ENCODE assay signal across 1 cellular context in the genomic region with DNA sequence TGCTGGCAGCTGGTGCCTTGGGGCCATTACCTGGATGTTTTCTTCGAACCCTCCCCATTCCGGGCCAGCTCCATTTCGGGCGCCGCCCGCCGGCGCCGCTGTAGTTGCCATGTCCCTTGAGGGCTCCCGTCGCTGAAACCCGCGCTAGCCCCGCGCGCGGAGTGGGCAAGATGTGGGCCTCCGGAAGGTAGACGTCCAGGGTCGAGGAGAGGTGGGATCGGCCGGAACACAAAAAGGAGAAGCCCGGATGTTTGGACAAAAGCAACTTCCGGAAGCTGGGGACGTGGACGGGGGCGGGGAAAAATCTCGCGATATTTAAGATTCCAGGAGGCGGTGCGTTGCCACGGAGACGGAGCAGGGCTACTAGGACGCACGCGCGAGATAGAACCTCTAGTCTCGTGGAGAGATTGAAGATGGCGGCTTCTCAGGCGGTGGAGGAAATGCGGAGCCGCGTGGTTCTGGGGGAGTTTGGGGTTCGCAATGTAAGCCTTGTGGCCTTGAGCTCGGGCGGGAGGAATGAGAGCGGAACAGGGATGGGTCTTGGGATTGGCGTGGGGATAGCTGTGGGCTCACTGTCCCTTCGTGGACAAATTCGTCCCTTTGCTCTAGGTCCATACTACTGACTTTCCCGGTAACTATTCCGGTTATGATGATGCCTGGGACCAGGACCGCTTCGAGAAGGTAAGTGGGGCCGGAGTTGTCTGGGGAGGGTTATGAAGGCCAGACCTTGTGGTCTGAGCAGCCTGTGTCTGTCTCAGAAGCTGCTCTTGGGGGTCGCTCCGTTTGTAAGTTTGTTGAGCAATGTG.
TF ChIP-seq lines count a peak whose summit lies in the region.

A gene with protein sequence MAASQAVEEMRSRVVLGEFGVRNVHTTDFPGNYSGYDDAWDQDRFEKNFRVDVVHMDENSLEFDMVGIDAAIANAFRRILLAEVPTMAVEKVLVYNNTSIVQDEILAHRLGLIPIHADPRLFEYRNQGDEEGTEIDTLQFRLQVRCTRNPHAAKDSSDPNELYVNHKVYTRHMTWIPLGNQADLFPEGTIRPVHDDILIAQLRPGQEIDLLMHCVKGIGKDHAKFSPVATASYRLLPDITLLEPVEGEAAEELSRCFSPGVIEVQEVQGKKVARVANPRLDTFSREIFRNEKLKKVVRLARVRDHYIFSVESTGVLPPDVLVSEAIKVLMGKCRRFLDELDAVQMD (plus strand): TSS at position 393 of the 806 bp plus-strand sequence. CDS start 21 bp downstream, at position 414.
A gene (minus strand): TSS at position 230 of the 806 bp plus-strand sequence. CDS start 119 bp downstream, at position 111.

TF ChIP-seq in HepG2, 621 proteins besides CTCF, POLR2A, EP300 and RAD21 (continued from another document and continues in another):
- TF ChIP-seq, protein P1, sequence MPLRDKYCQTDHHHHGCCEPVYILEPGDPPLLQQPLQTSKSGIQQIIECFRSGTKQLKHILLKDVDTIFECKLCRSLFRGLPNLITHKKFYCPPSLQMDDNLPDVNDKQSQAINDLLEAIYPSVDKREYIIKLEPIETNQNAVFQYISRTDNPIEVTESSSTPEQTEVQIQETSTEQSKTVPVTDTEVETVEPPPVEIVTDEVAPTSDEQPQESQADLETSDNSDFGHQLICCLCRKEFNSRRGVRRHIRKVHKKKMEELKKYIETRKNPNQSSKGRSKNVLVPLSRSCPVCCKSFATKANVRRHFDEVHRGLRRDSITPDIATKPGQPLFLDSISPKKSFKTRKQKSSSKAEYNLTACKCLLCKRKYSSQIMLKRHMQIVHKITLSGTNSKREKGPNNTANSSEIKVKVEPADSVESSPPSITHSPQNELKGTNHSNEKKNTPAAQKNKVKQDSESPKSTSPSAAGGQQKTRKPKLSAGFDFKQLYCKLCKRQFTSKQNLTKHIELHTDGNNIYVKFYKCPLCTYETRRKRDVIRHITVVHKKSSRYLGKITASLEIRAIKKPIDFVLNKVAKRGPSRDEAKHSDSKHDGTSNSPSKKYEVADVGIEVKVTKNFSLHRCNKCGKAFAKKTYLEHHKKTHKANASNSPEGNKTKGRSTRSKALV (CRISPR knock-in tag; IDR thresholded peaks at IDR 0.05): no peak
- TF ChIP-seq FOXO1 (CRISPR knock-in tag; IDR thresholded peaks at IDR 0.05): peak; percentile 41
- no peak for TF ChIP-seq RNF2 (conservative IDR thresholded peaks at IDR 0.05; ENCODE audit: low read depth)
- TF ChIP-seq ISL2 (CRISPR knock-in tag; IDR thresholded peaks at IDR 0.05): peak; percentile 56
- TF ChIP-seq, protein P2, sequence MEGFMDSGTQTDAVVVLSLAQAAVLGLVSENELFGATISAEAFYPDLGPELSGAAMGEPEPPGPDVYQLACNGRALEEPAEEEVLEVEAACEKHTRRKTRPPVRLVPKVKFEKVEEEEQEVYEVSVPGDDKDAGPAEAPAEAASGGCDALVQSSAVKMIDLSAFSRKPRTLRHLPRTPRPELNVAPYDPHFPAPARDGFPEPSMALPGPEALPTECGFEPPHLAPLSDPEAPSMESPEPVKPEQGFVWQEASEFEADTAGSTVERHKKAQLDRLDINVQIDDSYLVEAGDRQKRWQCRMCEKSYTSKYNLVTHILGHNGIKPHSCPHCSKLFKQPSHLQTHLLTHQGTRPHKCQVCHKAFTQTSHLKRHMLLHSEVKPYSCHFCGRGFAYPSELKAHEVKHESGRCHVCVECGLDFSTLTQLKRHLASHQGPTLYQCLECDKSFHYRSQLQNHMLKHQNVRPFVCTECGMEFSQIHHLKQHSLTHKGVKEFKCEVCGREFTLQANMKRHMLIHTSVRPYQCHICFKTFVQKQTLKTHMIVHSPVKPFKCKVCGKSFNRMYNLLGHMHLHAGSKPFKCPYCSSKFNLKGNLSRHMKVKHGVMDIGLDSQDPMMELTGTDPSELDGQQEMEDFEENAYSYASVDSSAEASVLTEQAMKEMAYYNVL (CRISPR knock-in tag; IDR thresholded peaks at IDR 0.05; ENCODE audit: borderline replicate concordance): peak; percentile 56; the same call in 1 of the 2 replicates
- TF ChIP-seq ZNF180 (CRISPR knock-in tag; IDR thresholded peaks at IDR 0.05; ENCODE audit: borderline replicate concordance, low read depth): peak; percentile 56; the same call in 1 of the 2 replicates
- TF ChIP-seq HOXA7 (CRISPR knock-in tag; IDR thresholded peaks at IDR 0.05): no peak
- no peak for TF ChIP-seq DNMT1 (CRISPR knock-in tag; IDR thresholded peaks at IDR 0.05)
- TF ChIP-seq ZFP41 (CRISPR knock-in tag; IDR thresholded peaks at IDR 0.05; ENCODE audit: borderline replicate concordance): 0 out of 2 replicates have a peak, but pooled peaks have one; percentile 58
- no peak for TF ChIP-seq NFIB (CRISPR knock-in tag; IDR thresholded peaks at IDR 0.05; ENCODE audit: borderline replicate concordance)
- TF ChIP-seq HOXA5 (CRISPR knock-in tag; IDR thresholded peaks at IDR 0.05): peak; percentile 70
- TF ChIP-seq, protein P3, sequence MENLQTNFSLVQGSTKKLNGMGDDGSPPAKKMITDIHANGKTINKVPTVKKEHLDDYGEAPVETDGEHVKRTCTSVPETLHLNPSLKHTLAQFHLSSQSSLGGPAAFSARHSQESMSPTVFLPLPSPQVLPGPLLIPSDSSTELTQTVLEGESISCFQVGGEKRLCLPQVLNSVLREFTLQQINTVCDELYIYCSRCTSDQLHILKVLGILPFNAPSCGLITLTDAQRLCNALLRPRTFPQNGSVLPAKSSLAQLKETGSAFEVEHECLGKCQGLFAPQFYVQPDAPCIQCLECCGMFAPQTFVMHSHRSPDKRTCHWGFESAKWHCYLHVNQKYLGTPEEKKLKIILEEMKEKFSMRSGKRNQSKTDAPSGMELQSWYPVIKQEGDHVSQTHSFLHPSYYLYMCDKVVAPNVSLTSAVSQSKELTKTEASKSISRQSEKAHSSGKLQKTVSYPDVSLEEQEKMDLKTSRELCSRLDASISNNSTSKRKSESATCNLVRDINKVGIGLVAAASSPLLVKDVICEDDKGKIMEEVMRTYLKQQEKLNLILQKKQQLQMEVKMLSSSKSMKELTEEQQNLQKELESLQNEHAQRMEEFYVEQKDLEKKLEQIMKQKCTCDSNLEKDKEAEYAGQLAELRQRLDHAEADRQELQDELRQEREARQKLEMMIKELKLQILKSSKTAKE (CRISPR knock-in tag; IDR thresholded peaks at IDR 0.05; ENCODE audit: borderline replicate concordance): no peak
- no peak for TF ChIP-seq KDM4B (CRISPR knock-in tag; IDR thresholded peaks at IDR 0.05)
- TF ChIP-seq, protein P4, sequence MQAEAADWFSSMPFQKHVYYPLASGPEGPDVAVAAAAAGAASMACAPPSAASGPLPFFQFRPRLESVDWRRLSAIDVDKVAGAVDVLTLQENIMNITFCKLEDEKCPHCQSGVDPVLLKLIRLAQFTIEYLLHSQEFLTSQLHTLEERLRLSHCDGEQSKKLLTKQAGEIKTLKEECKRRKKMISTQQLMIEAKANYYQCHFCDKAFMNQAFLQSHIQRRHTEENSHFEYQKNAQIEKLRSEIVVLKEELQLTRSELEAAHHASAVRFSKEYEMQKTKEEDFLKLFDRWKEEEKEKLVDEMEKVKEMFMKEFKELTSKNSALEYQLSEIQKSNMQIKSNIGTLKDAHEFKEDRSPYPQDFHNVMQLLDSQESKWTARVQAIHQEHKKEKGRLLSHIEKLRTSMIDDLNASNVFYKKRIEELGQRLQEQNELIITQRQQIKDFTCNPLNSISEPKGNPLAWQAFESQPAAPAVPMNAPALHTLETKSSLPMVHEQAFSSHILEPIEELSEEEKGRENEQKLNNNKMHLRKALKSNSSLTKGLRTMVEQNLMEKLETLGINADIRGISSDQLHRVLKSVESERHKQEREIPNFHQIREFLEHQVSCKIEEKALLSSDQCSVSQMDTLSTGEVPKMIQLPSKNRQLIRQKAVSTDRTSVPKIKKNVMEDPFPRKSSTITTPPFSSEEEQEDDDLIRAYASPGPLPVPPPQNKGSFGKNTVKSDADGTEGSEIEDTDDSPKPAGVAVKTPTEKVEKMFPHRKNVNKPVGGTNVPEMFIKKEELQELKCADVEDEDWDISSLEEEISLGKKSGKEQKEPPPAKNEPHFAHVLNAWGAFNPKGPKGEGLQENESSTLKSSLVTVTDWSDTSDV (CRISPR knock-in tag; IDR thresholded peaks at IDR 0.05): no peak
- peak; percentile 88 for TF ChIP-seq ZFP37 (CRISPR knock-in tag; IDR thresholded peaks at IDR 0.05; ENCODE audit: borderline replicate concordance)
- peak; percentile 70; the same call in 1 of the 2 replicates for TF ChIP-seq ARNTL (CRISPR knock-in tag; IDR thresholded peaks at IDR 0.05)
- TF ChIP-seq ZNF468 (CRISPR knock-in tag; IDR thresholded peaks at IDR 0.05): no peak
- TF ChIP-seq DNMT3B (CRISPR knock-in tag; conservative IDR thresholded peaks at IDR 0.05): 0 out of 2 replicates have a peak, but pooled peaks have one; percentile 40
- TF ChIP-seq, protein P5, sequence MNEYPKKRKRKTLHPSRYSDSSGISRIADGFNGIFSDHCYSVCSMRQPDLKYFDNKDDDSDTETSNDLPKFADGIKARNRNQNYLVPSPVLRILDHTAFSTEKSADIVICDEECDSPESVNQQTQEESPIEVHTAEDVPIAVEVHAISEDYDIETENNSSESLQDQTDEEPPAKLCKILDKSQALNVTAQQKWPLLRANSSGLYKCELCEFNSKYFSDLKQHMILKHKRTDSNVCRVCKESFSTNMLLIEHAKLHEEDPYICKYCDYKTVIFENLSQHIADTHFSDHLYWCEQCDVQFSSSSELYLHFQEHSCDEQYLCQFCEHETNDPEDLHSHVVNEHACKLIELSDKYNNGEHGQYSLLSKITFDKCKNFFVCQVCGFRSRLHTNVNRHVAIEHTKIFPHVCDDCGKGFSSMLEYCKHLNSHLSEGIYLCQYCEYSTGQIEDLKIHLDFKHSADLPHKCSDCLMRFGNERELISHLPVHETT (CRISPR knock-in tag; conservative IDR thresholded peaks at IDR 0.05): no peak; the same call in 1 of the 2 replicates
- TF ChIP-seq ZNF660 (CRISPR knock-in tag; IDR thresholded peaks at IDR 0.05; ENCODE audit: borderline replicate concordance, low read depth): no peak
- no peak for TF ChIP-seq ZNF234 (CRISPR knock-in tag; conservative IDR thresholded peaks at IDR 0.05)
- TF ChIP-seq TCF12 (IDR thresholded peaks at IDR 0.05): no peak
- TF ChIP-seq TCF12 (CRISPR knock-in tag; IDR thresholded peaks at IDR 0.05): no peak
- TF ChIP-seq, protein P6, sequence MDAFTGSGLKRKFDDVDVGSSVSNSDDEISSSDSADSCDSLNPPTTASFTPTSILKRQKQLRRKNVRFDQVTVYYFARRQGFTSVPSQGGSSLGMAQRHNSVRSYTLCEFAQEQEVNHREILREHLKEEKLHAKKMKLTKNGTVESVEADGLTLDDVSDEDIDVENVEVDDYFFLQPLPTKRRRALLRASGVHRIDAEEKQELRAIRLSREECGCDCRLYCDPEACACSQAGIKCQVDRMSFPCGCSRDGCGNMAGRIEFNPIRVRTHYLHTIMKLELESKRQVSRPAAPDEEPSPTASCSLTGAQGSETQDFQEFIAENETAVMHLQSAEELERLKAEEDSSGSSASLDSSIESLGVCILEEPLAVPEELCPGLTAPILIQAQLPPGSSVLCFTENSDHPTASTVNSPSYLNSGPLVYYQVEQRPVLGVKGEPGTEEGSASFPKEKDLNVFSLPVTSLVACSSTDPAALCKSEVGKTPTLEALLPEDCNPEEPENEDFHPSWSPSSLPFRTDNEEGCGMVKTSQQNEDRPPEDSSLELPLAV (CRISPR knock-in tag; conservative IDR thresholded peaks at IDR 0.05; ENCODE audit: low read depth): no peak
- TF ChIP-seq NR3C1 (CRISPR knock-in tag; IDR thresholded peaks at IDR 0.05): 0 out of 2 replicates have a peak, but pooled peaks have one; percentile 17
- TF ChIP-seq, protein P7, sequence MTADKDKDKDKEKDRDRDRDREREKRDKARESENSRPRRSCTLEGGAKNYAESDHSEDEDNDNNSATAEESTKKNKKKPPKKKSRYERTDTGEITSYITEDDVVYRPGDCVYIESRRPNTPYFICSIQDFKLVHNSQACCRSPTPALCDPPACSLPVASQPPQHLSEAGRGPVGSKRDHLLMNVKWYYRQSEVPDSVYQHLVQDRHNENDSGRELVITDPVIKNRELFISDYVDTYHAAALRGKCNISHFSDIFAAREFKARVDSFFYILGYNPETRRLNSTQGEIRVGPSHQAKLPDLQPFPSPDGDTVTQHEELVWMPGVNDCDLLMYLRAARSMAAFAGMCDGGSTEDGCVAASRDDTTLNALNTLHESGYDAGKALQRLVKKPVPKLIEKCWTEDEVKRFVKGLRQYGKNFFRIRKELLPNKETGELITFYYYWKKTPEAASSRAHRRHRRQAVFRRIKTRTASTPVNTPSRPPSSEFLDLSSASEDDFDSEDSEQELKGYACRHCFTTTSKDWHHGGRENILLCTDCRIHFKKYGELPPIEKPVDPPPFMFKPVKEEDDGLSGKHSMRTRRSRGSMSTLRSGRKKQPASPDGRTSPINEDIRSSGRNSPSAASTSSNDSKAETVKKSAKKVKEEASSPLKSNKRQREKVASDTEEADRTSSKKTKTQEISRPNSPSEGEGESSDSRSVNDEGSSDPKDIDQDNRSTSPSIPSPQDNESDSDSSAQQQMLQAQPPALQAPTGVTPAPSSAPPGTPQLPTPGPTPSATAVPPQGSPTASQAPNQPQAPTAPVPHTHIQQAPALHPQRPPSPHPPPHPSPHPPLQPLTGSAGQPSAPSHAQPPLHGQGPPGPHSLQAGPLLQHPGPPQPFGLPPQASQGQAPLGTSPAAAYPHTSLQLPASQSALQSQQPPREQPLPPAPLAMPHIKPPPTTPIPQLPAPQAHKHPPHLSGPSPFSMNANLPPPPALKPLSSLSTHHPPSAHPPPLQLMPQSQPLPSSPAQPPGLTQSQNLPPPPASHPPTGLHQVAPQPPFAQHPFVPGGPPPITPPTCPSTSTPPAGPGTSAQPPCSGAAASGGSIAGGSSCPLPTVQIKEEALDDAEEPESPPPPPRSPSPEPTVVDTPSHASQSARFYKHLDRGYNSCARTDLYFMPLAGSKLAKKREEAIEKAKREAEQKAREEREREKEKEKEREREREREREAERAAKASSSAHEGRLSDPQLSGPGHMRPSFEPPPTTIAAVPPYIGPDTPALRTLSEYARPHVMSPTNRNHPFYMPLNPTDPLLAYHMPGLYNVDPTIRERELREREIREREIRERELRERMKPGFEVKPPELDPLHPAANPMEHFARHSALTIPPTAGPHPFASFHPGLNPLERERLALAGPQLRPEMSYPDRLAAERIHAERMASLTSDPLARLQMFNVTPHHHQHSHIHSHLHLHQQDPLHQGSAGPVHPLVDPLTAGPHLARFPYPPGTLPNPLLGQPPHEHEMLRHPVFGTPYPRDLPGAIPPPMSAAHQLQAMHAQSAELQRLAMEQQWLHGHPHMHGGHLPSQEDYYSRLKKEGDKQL (CRISPR knock-in tag; IDR thresholded peaks at IDR 0.05; ENCODE audit: low read depth): no peak
- peak; percentile 24; the same call in 1 of the 2 replicates for TF ChIP-seq ZNF792 (CRISPR knock-in tag; IDR thresholded peaks at IDR 0.05)
- TF ChIP-seq ZFP36 (IDR thresholded peaks at IDR 0.05; ENCODE audit: borderline replicate concordance, low read depth, low read length, partially characterized antibody): no peak
- TF ChIP-seq ZNF772 (CRISPR knock-in tag; IDR thresholded peaks at IDR 0.05): peak; percentile 49
- peak; percentile 96 for TF ChIP-seq ZFX (CRISPR knock-in tag; IDR thresholded peaks at IDR 0.05; ENCODE audit: low read depth)
- TF ChIP-seq, protein P8, sequence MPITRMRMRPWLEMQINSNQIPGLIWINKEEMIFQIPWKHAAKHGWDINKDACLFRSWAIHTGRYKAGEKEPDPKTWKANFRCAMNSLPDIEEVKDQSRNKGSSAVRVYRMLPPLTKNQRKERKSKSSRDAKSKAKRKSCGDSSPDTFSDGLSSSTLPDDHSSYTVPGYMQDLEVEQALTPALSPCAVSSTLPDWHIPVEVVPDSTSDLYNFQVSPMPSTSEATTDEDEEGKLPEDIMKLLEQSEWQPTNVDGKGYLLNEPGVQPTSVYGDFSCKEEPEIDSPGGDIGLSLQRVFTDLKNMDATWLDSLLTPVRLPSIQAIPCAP (CRISPR knock-in tag; IDR thresholded peaks at IDR 0.05; ENCODE audit: low read depth): 0 out of 2 replicates have a peak, but pooled peaks have one; percentile 79
- 0 out of 2 replicates have a peak, but pooled peaks have one; percentile 69 for TF ChIP-seq HOXD1 (CRISPR knock-in tag; IDR thresholded peaks at IDR 0.05)
